ENCODE assay signal across 9 cellular contexts in genomic region chr22:46681010-46681409, GRCh38. TPM values are rescaled to one million over a fixed set of nuclear protein-coding genes. Genes with fewer than 3 reads are reported as not detected.
DNase-seq lines count a peak whose midpoint lies in the region; ATAC-seq and TF ChIP-seq lines count a peak whose summit lies in the region.
"Had no signal": no experiment of that assay in that cellular context is flagged by ENCODE, and none has a peak within 500 bp of the region (broad histone marks: within the 10 kb centered on the region; RNA-seq: fewer than 3 reads in every experiment).

No MANE protein-coding gene starts in this region.

- CTCF ChIA-PET in A673 (lab: Charles Lee), result no interaction called here
- CTCF ChIA-PET in GM10248 (lab: Yijun Ruan, JAX), result interaction anchor here (1.6 to 1.7 kb wide), 2 partner anchors 9 to 80 kb away, joined by 3 to 10 read pairs; no protein-coding TSS in a partner anchor

- H3K36me3 ChIP-seq in A673 (ENCODE audit: insufficient read depth, low read length, poor library complexity, severe bottlenecking) (peaks cover 10% of the 10 kb centered on the region), OCI-LY3 (replicated peaks; ENCODE audit: low read depth, low read length) (peaks cover 27% of the 10 kb centered on the region)

- no peak overlapping the region for H2BK5ac ChIP-seq in H9 (ENCODE audit: insufficient read length, low read length)

- intact Hi-C loops in A673 (cut with micrococcal nuclease; ENCODE audit: unreplicated experiment), result no loop called here

- no peak overlapping the region for H3K4me3 Mint-ChIP-seq in effector memory CD8-positive, alpha-beta T cell
- H3K4me3 Mint-ChIP-seq in H9, result no peak overlapping the region

- no peak overlapping the region for H4K5ac ChIP-seq in H9 (ENCODE audit: insufficient read length, low read depth, low read length)

- no peaks in the 10 kb centered on the region for H3K27me3 ChIP-seq in A673 (replicated peaks; ENCODE audit: insufficient read depth, low read depth, low read length, poor library complexity)
- no peaks in the 10 kb centered on the region for H3K27me3 ChIP-seq in OCI-LY3 (ENCODE audit: low read depth, low read length)
- H3K27me3 ChIP-seq in H9 (ENCODE audit: insufficient read depth, low read length), result no peaks in the 10 kb centered on the region

- H3K36me3 Mint-ChIP-seq in effector memory CD8-positive, alpha-beta T cell (ENCODE audit: insufficient read depth), result peaks cover 27% of the 10 kb centered on the region
- H3K36me3 Mint-ChIP-seq in H9 (ENCODE audit: insufficient read depth in 1 of 3, low read depth in 3 of 3), result peaks cover 4 to 9% (median 8%) of the 10 kb centered on the region in 3 experiments; a peak in 5 of 7 replicates

- no peak overlapping the region for H3K27ac ChIP-seq in A673 (ENCODE audit: low read depth, low read length, poor library complexity, severe bottlenecking)
- H3K27ac ChIP-seq in OCI-LY3 (ENCODE audit: low read length), result no peak overlapping the region
- no peak overlapping the region for H3K27ac ChIP-seq in H9 (ENCODE audit: insufficient read length, low read depth, low read length)

- DNase-seq in A673 (ENCODE audit: low spot score), result no peak
- DNase-seq in GM10248 (ENCODE audit: extremely low spot score), result peak; percentile 67
- DNase-seq in effector memory CD8-positive, alpha-beta T cell, result no peak
- no peak for DNase-seq in activated gamma-delta T cell treated with Interleukin-2 at 50 U/mL for 16 hours
- DNase-seq in activated effector memory CD4-positive, alpha-beta T cell treated with Interleukin-2 at 50 U/mL for 16 hours, result no peak
- DNase-seq in H9, result no peak
- no peak for DNase-seq in EL
- DNase-seq: stimulated activated CD4-positive, alpha-beta T cell treated with anti-CD3 and anti-CD28 coated beads, Interleukin-4, amount 100 ng/mL, for 24 hours had no signal

- peaks cover 15% of the 10 kb centered on the region for H3K4me1 ChIP-seq in A673 (ENCODE audit: insufficient read depth, low read length, poor library complexity, severe bottlenecking)
- peaks cover 51% of the 10 kb centered on the region for H3K4me1 ChIP-seq in OCI-LY3 (ENCODE audit: low read length)
- H3K4me1 ChIP-seq in H9 (ENCODE audit: insufficient read depth, low read length), result no peaks in the 10 kb centered on the region; the same call in 1 of the 2 replicates

- TF ChIP-seq CTCF in A673 (conservative IDR thresholded peaks at IDR 0.05; ENCODE audit: low read depth, low read length) (peak; percentile 56), GM10248 (IDR thresholded peaks at IDR 0.05; ENCODE audit: control extremely low read depth, extremely low read depth, low read depth, missing control alignments) (peak; percentile 26), OCI-LY3 (IDR thresholded peaks at IDR 0.05; ENCODE audit: low read depth, low read length) (peak; percentile 90), H9 (conservative IDR thresholded peaks at IDR 0.05) (no peak)

- no peak overlapping the region for H3T11ph ChIP-seq in H9 (ENCODE audit: low read length)

- no peak overlapping the region for H2BK120ac ChIP-seq in H9 (ENCODE audit: low read depth, low read length, poor library complexity, severe bottlenecking)

- H3K18ac ChIP-seq in H9 (ENCODE audit: insufficient read length, low read depth, low read length), result no peak overlapping the region

- H3K79me1 ChIP-seq in H9 (ENCODE audit: insufficient read depth, low read depth, low read length, poor library complexity, severe bottlenecking), result no peaks in the 10 kb centered on the region

- no peak overlapping the region for H3K4ac ChIP-seq in H9 (ENCODE audit: low read depth, low read length)

- H3K27ac Mint-ChIP-seq in effector memory CD8-positive, alpha-beta T cell, result peak overlapping the region; percentile 44 to 77
- H3K27ac Mint-ChIP-seq in H9, result no peak overlapping the region

- no peak overlapping the region for H2AFZ ChIP-seq in OCI-LY3 (ENCODE audit: low read depth, low read length)
- H2AFZ ChIP-seq in H9 (ENCODE audit: low read length), result no peak overlapping the region

- H3K23ac ChIP-seq in H9 (ENCODE audit: insufficient read length, low read depth, low read length), result no peak overlapping the region

- H2BK20ac ChIP-seq in H9 (ENCODE audit: low read depth, low read length, poor library complexity, severe bottlenecking), result no peak overlapping the region

- no peak overlapping the region for H4K8ac ChIP-seq in H9 (replicated peaks; ENCODE audit: insufficient read length, low read depth, low read length)

- H3K23me2 ChIP-seq in H9 (ENCODE audit: insufficient read length, low read depth, low read length, poor library complexity, severe bottlenecking), result no peaks in the 10 kb centered on the region

- WGBS in H9 (ENCODE audit: extremely low coverage, insufficient read length, low lambda C conversion rate), result no CpG with 5 or more reads among the region's 7 CpGs

- peaks cover 12% of the 10 kb centered on the region; the same call in 1 of the 2 replicates for H4K20me1 ChIP-seq in OCI-LY3 (ENCODE audit: insufficient read depth, low read length)
- H4K20me1 ChIP-seq in H9 (ENCODE audit: control insufficient read depth, insufficient read depth, insufficient read length), result no peaks in the 10 kb centered on the region

- H3K56ac ChIP-seq in H9 (ENCODE audit: insufficient read length, low read depth, low read length), result no peak overlapping the region

- H3K79me2 ChIP-seq in OCI-LY3 (ENCODE audit: low read length), result no peaks in the 10 kb centered on the region
- no peaks in the 10 kb centered on the region for H3K79me2 ChIP-seq in H9 (ENCODE audit: insufficient read depth, low read length)

- peak; percentile 65 for ATAC-seq in effector memory CD8-positive, alpha-beta T cell (replicated peaks)

- peaks cover 0 to 4% of the 10 kb centered on the region in 2 donors for H3K4me1 Mint-ChIP-seq in effector memory CD8-positive, alpha-beta T cell (ENCODE audit: low read depth in 2 of 2)
- H3K4me1 Mint-ChIP-seq in H9, result peaks cover 3 to 8% of the 10 kb centered on the region in 2 experiments; a peak in 2 of 4 replicates

- BruUV-seq in A673 (replicated peaks; lab: Mats Ljungman, UMichigan), result no TSS peak

- H3K27me3 Mint-ChIP-seq in effector memory CD8-positive, alpha-beta T cell, result no peaks in the 10 kb centered on the region
- H3K27me3 Mint-ChIP-seq in H9 (ENCODE audit: low read depth), result no peaks in the 10 kb centered on the region

- H2BK12ac ChIP-seq in H9 (ENCODE audit: insufficient read length, low read depth, low read length), result no peak overlapping the region

- POLR2A ChIA-PET in A673 (lab: Charles Lee; ENCODE audit: low non-redundant PET), result no interaction called here
- POLR2A ChIA-PET in GM10248 (lab: Yijun Ruan, JAX), result no interaction called here

- H3K4me3 ChIP-seq in A673 (ENCODE audit: low read depth, low read length, poor library complexity, severe bottlenecking) (no peak overlapping the region), OCI-LY3 (ENCODE audit: low read length) (peak overlapping the region; percentile 36)

- no peak overlapping the region for H4K91ac ChIP-seq in H9 (ENCODE audit: insufficient read length, low read depth, low read length)

- H3K9me3 Mint-ChIP-seq in effector memory CD8-positive, alpha-beta T cell, result no peaks in the 10 kb centered on the region
- H3K9me3 Mint-ChIP-seq in H9, result no peaks in the 10 kb centered on the region

- H3K9ac ChIP-seq in OCI-LY3 (ENCODE audit: low read length), result no peak overlapping the region
- H3K9ac ChIP-seq in H9 (ENCODE audit: extremely low read depth, insufficient read length, low read length), result no peak overlapping the region

- H3K14ac ChIP-seq in H9 (ENCODE audit: insufficient read depth, low read length), result no peak overlapping the region

- H3K4me2 ChIP-seq in OCI-LY3 (ENCODE audit: low read length) (peak overlapping the region; percentile 54), H9 (ENCODE audit: insufficient read depth, insufficient read length, low read length) (no peak overlapping the region)

- H2BK15ac ChIP-seq in H9 (ENCODE audit: low read depth, low read length), result no peak overlapping the region

- H3K9me3 ChIP-seq in A673 (ENCODE audit: low read depth, low read length, poor library complexity, severe bottlenecking), result no peaks in the 10 kb centered on the region
- H3K9me3 ChIP-seq in OCI-LY3 (ENCODE audit: insufficient read depth, low read length), result no peaks in the 10 kb centered on the region
- H3K9me3 ChIP-seq in H9 (ENCODE audit: control insufficient read depth, low read depth, low read length), result no peaks in the 10 kb centered on the region

- no peak overlapping the region for H2AK5ac ChIP-seq in H9 (ENCODE audit: insufficient read length, low read length)

RNA-seq across cellular contexts. Expression of gene CERK, which starts 57.0 kb away (rescaled TPM):
- 55.6 and 58.8 TPM in 2 replicates for total RNA-seq in A673 (2021)
- 46.3 and 47.1 TPM in 2 replicates for total RNA-seq in H9 (2021)

Comparison
In these comparisons a context has a peak if more than half of its experiments do, and no peak if none do; other contexts are left out.
1. H3K27ac Mint-ChIP-seq: peak in effector memory CD8-positive, alpha-beta T cell (2 of 2); none in H9 (0 of 3).